9 cellular contexts compared by ENCODE assay signal in genomic region chr20:41142241-41142640, GRCh38. TPM values are rescaled to one million over a fixed set of nuclear protein-coding genes. Genes with fewer than 3 reads are reported as not detected.
DNase-seq lines count a peak whose midpoint lies in the region; ATAC-seq lines count a peak whose summit lies in the region.
"Had no signal": no experiment of that assay in that cellular context is flagged by ENCODE, and none has a peak within 500 bp of the region (broad histone marks: within the 10 kb centered on the region; RNA-seq: fewer than 3 reads in every experiment).

No MANE protein-coding gene starts in this region.

- no peaks in the 10 kb centered on the region for H3K9me3 Mint-ChIP-seq in activated CD8-positive, alpha-beta memory T cell treated with anti-CD3 and anti-CD28 coated beads, Interleukin-2, amount 10 ng/mL, durations not matched to agents 7 days and 5 days (ENCODE audit: low read depth)
- H3K9me3 Mint-ChIP-seq in activated T-cell treated with anti-CD3 and anti-CD28 coated beads, Interleukin-2, amount 50 U/mL, for 4 hours: no peaks in the 10 kb centered on the region
- H3K9me3 Mint-ChIP-seq in immature natural killer cell: no peaks in the 10 kb centered on the region
- H3K9me3 Mint-ChIP-seq in stimulated activated naive CD8-positive, alpha-beta T cell treated with anti-CD3 and anti-CD28 coated beads, Interleukin-15, amount 100 ng/mL, for 72 hours: no peaks in the 10 kb centered on the region

- peaks cover 81% of the 10 kb centered on the region for H3K4me1 Mint-ChIP-seq in activated CD8-positive, alpha-beta memory T cell treated with anti-CD3 and anti-CD28 coated beads, Interleukin-2, amount 10 ng/mL, durations not matched to agents 7 days and 5 days
- peaks cover 89% of the 10 kb centered on the region for H3K4me1 Mint-ChIP-seq in activated T-cell treated with anti-CD3 and anti-CD28 coated beads, Interleukin-2, amount 50 U/mL, for 4 hours (ENCODE audit: low read depth)
- H3K4me1 Mint-ChIP-seq in immature natural killer cell: peaks cover 92% of the 10 kb centered on the region in 2 donors
- peaks cover 86% of the 10 kb centered on the region for H3K4me1 Mint-ChIP-seq in stimulated activated naive CD8-positive, alpha-beta T cell treated with anti-CD3 and anti-CD28 coated beads, Interleukin-15, amount 100 ng/mL, for 72 hours

- H3K27me3 Mint-ChIP-seq in activated CD8-positive, alpha-beta memory T cell treated with anti-CD3 and anti-CD28 coated beads, Interleukin-2, amount 10 ng/mL, durations not matched to agents 7 days and 5 days: no peaks in the 10 kb centered on the region
- no peaks in the 10 kb centered on the region for H3K27me3 Mint-ChIP-seq in activated T-cell treated with anti-CD3 and anti-CD28 coated beads, Interleukin-2, amount 50 U/mL, for 4 hours (ENCODE audit: low read depth)
- peaks cover 4 to 12% (median 9%) of the 10 kb centered on the region in 3 donors for H3K27me3 Mint-ChIP-seq in immature natural killer cell (ENCODE audit: low read depth in 3 of 3)
- no peaks in the 10 kb centered on the region for H3K27me3 Mint-ChIP-seq in stimulated activated naive CD8-positive, alpha-beta T cell treated with anti-CD3 and anti-CD28 coated beads, Interleukin-15, amount 100 ng/mL, for 72 hours

- H3K27ac Mint-ChIP-seq in activated CD8-positive, alpha-beta memory T cell treated with anti-CD3 and anti-CD28 coated beads, Interleukin-2, amount 10 ng/mL, durations not matched to agents 7 days and 5 days: peak overlapping the region; percentile 90
- peak overlapping the region; percentile 70 to 94 (median 84) for H3K27ac Mint-ChIP-seq in immature natural killer cell
- peak overlapping the region; percentile 90 to 91 for H3K27ac Mint-ChIP-seq in stimulated activated naive CD8-positive, alpha-beta T cell treated with anti-CD3 and anti-CD28 coated beads, Interleukin-15, amount 100 ng/mL, for 72 hours

- peak; percentile 63 for DNase-seq in activated CD8-positive, alpha-beta memory T cell treated with anti-CD3 and anti-CD28 coated beads, Interleukin-2, amount 10 ng/mL, durations not matched to agents 7 days and 5 days
- DNase-seq in activated CD8-positive, alpha-beta memory T cell treated with anti-CD3 and anti-CD28 coated beads, Interleukin-2, amount 50 U/mL, for 4 hours: no peak
- DNase-seq in activated T-cell treated with anti-CD3 and anti-CD28 coated beads, Interleukin-2, amount 50 U/mL, for 4 hours: no peak
- DNase-seq in immature natural killer cell (no peak), glomerular visceral epithelial cell (ENCODE audit: extremely low spot score) (no peak), HUDEP-2 (lab: John Stamatoyannopoulos, UW; ENCODE audit: unreplicated experiment in 76 of 76) (no peak), cerebellum (ENCODE audit: low spot score) (no peak)
- DNase-seq in stimulated activated naive CD8-positive, alpha-beta T cell treated with anti-CD3 and anti-CD28 coated beads, Interleukin-15, amount 100 ng/mL, for 72 hours: no peak
- DNase-seq: NCI-H1694 treated with DMSO at 0.1 percent for 48 hours had no signal

- CTCF ChIA-PET in activated CD8-positive, alpha-beta memory T cell treated with anti-CD3 and anti-CD28 coated beads, Interleukin-2, amount 10 ng/mL, durations not matched to agents 7 days and 5 days (lab: Charles Lee): interaction anchor here (0.7 to 11.0 kb wide), 9 partner anchors 10 to 198 kb away, joined by 3 to 152 read pairs (median 4); partner anchors contain the start of gene LPIN3

- peak overlapping the region; percentile 91 for H3K4me3 Mint-ChIP-seq in activated CD8-positive, alpha-beta memory T cell treated with anti-CD3 and anti-CD28 coated beads, Interleukin-2, amount 10 ng/mL, durations not matched to agents 7 days and 5 days
- peak overlapping the region; percentile 85 for H3K4me3 Mint-ChIP-seq in activated T-cell treated with anti-CD3 and anti-CD28 coated beads, Interleukin-2, amount 50 U/mL, for 4 hours
- peak overlapping the region; percentile 79 to 90 (median 88) for H3K4me3 Mint-ChIP-seq in immature natural killer cell
- peak overlapping the region; percentile 88 to 90 for H3K4me3 Mint-ChIP-seq in stimulated activated naive CD8-positive, alpha-beta T cell treated with anti-CD3 and anti-CD28 coated beads, Interleukin-15, amount 100 ng/mL, for 72 hours

- no peak for ATAC-seq in activated CD8-positive, alpha-beta memory T cell treated with anti-CD3 and anti-CD28 coated beads, Interleukin-2, amount 10 ng/mL, durations not matched to agents 7 days and 5 days
- no peak for ATAC-seq in activated T-cell treated with anti-CD3 and anti-CD28 coated beads, Interleukin-2, amount 50 U/mL, for 4 hours
- ATAC-seq in stimulated activated naive CD8-positive, alpha-beta T cell treated with anti-CD3 and anti-CD28 coated beads, Interleukin-15, amount 100 ng/mL, for 72 hours: no peak

- peaks cover 44% of the 10 kb centered on the region for H3K36me3 Mint-ChIP-seq in activated CD8-positive, alpha-beta memory T cell treated with anti-CD3 and anti-CD28 coated beads, Interleukin-2, amount 10 ng/mL, durations not matched to agents 7 days and 5 days
- no peaks in the 10 kb centered on the region for H3K36me3 Mint-ChIP-seq in activated T-cell treated with anti-CD3 and anti-CD28 coated beads, Interleukin-2, amount 50 U/mL, for 4 hours (ENCODE audit: insufficient read depth)
- peaks cover 0 to 11% (median 0%) of the 10 kb centered on the region in 3 donors for H3K36me3 Mint-ChIP-seq in immature natural killer cell

RNA-seq across cellular contexts. Expression of gene PLCG1, which starts 4.9 kb away (rescaled TPM):
- total RNA-seq in activated CD8-positive, alpha-beta memory T cell treated with anti-CD3 and anti-CD28 coated beads, Interleukin-2, amount 10 ng/mL, durations not matched to agents 7 days and 5 days: 100 to 1,000 TPM; 201 to 337 TPM
- 100 to 1,000 TPM in 1 of 3 donors, 10 to 100 TPM in 2; 89.1 to 104 (median 91.3) TPM for total RNA-seq in activated T-cell treated with anti-CD3 and anti-CD28 coated beads, Interleukin-2, amount 50 U/mL, for 4 hours
- polyA plus RNA-seq in immature natural killer cell: 10 to 100 TPM in 1 of 3 donors, 1 to 10 TPM in 2; 3.2 to 31.4 (median 7.5) TPM
- total RNA-seq in cerebellum: 131 TPM
